In genomic region chr2:113333735-113334134, GRCh38 we compare ENCODE assay signal across 1 cellular context. TPM values are rescaled to one million over a fixed set of nuclear protein-coding genes. Genes with fewer than 3 reads are reported as not detected.
"Had no signal": no experiment of that assay in that cellular context is flagged by ENCODE, and none has a peak within 500 bp of the region (broad histone marks: within the 10 kb centered on the region; RNA-seq: fewer than 3 reads in every experiment).

No MANE protein-coding gene starts in this region.

RNA-seq across cellular contexts. Expression of gene PAX8, which starts 55.0 kb away (rescaled TPM):
- total RNA-seq: temporal lobe had no signal
